ENCODE assay signal across 19 cellular contexts in the genomic region with DNA sequence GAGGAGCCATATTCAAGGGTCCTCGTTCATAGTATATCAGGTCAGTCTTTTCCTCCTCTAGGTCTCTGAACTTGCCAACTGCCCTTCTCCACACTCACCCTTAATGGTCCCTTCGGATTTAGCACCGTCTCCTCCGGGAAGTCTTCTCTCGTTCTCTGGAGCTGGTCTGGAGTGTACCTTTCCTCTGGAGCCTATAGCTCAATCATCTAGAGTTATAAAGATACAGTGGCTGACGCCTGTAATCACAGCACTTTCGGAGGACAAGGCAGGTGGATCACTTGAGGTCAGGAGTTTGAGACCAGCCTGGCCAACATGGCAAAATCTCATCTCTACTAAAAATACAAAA. TPM values are rescaled to one million over a fixed set of nuclear protein-coding genes. Genes with fewer than 3 reads are reported as not detected.
DNase-seq lines count a peak whose midpoint lies in the region; ATAC-seq, FAIRE-seq and TF ChIP-seq lines count a peak whose summit lies in the region.
"Had no signal": no experiment of that assay in that cellular context is flagged by ENCODE, and none has a peak within 500 bp of the region (broad histone marks: within the 10 kb centered on the region; RNA-seq: fewer than 3 reads in every experiment).

No MANE protein-coding gene starts in this region.

- H3K9me3 Mint-ChIP-seq in HFFc6, result no peaks in the 10 kb centered on the region
- H3K9me3 Mint-ChIP-seq: mesothelial cell of epicardium; stimulated activated naive CD8-positive, alpha-beta T cell treated with anti-CD3 and anti-CD28 coated beads, Interleukin-15, amount 100 ng/mL, for 72 hours had no signal

- H3K4me1 Mint-ChIP-seq in HFFc6 (ENCODE audit: low read depth), result peaks cover 24% of the 10 kb centered on the region

- H2AFZ ChIP-seq in endothelial cell of umbilical vein (ENCODE audit: low read depth, low read length), result peak overlapping the region; percentile 24
- H2AFZ ChIP-seq: PC-9 had no signal

- H3K4me2 ChIP-seq in endothelial cell of umbilical vein (ENCODE audit: insufficient read depth, low read length), result no peak overlapping the region
- H3K4me2 ChIP-seq: PC-9 had no signal

- POLR2A ChIA-PET in endothelial cell of umbilical vein (lab: Charles Lee), result no interaction called here

- H3K4me1 ChIP-seq in RWPE2 (ENCODE audit: insufficient read depth, poor library complexity, severe bottlenecking) (peaks cover 11% of the 10 kb centered on the region), endothelial cell of umbilical vein (ENCODE audit: control insufficient read depth, extremely low read depth, insufficient read depth, low read length) (peaks cover 9% of the 10 kb centered on the region), subcutaneous abdominal adipose tissue (ENCODE audit: control insufficient read depth in 5 of 5, insufficient read depth in 5 of 5, low read length in 5 of 5) (peaks cover 10 to 66% (median 48%) of the 10 kb centered on the region in 5 donors)
- H3K4me1 ChIP-seq: ascending aorta, colonic mucosa, uterus had no signal

- intact Hi-C loops in endothelial cell of umbilical vein (cut with micrococcal nuclease), result loop anchor here (1.0 kb wide), 1 partner anchor 91 kb away; no protein-coding TSS in a partner anchor

- no peaks in the 10 kb centered on the region for H3K36me3 Mint-ChIP-seq in HFFc6 (ENCODE audit: low read depth)
- H3K36me3 Mint-ChIP-seq: mesothelial cell of epicardium had no signal

- H3K27ac ChIP-seq in RWPE2 (ENCODE audit: poor library complexity, severe bottlenecking) (no peak overlapping the region), endothelial cell of umbilical vein (ENCODE audit: insufficient read depth, low read depth, low read length) (no peak overlapping the region), subcutaneous abdominal adipose tissue (ENCODE audit: low read depth, low read length) (peak overlapping the region; percentile 33)
- H3K27ac ChIP-seq: ascending aorta, colonic mucosa, neutrophil, PC-9, SK-N-MC, uterus had no signal

- CTCF ChIA-PET in endothelial cell of umbilical vein (lab: Charles Lee), result interaction anchor here (0.6 to 6.4 kb wide), 21 partner anchors 8 to 536 kb away, joined by 3 to 106 read pairs (median 5); partner anchors contain the start of gene HIF1AN

- no peaks in the 10 kb centered on the region for H3K9me3 ChIP-seq in RWPE2 (ENCODE audit: severe bottlenecking)
- H3K9me3 ChIP-seq in endothelial cell of umbilical vein (replicated peaks; ENCODE audit: control insufficient read depth, insufficient read depth, low read length), result no peaks in the 10 kb centered on the region
- no peaks in the 10 kb centered on the region for H3K9me3 ChIP-seq in subcutaneous abdominal adipose tissue (ENCODE audit: control insufficient read depth in 5 of 5, low read length in 5 of 5)
- H3K9me3 ChIP-seq: ascending aorta, colonic mucosa, neutrophil, uterus had no signal

- no TSS peak for BruUV-seq in endothelial cell of umbilical vein (replicated peaks; lab: Mats Ljungman, UMichigan)

- no peak for FAIRE-seq in endothelial cell of umbilical vein (lab: Jason Lieb, UNC)
- FAIRE-seq: D721Med, GM19239 had no signal

- H3K27ac Mint-ChIP-seq in HFFc6, result no peak overlapping the region
- H3K27ac Mint-ChIP-seq: B cell, mesothelial cell of epicardium had no signal

- ATAC-seq in RWPE2 (ENCODE audit: low read depth), result no peak

- dilution Hi-C loops in endothelial cell of umbilical vein (cut with MboI; ENCODE audit: extremely low pct_ligation_motif_present, low sequenced_read_pairs), result no loop called here

- H3K9ac ChIP-seq in endothelial cell of umbilical vein (replicated peaks; ENCODE audit: extremely low read depth, insufficient read depth, low read length), result no peak overlapping the region
- no peak overlapping the region for H3K9ac ChIP-seq in subcutaneous abdominal adipose tissue (ENCODE audit: low read length in 5 of 5)

- no peak for TF ChIP-seq POLR2A in endothelial cell of umbilical vein (IDR thresholded peaks at IDR 0.05; ENCODE audit: low read depth, low read length)

- TF ChIP-seq CTCF in HFFc6 (IDR thresholded peaks at IDR 0.05) (peak; percentile 47), RWPE2 (IDR thresholded peaks at IDR 0.05; ENCODE audit: poor library complexity, severe bottlenecking) (peak; percentile 63), endothelial cell of umbilical vein (IDR thresholded peaks at IDR 0.05; ENCODE audit: extremely low read depth in 1 of 2, insufficient read depth in 1 of 2, low read depth in 1 of 2, low read length in 2 of 2) (no peak)

- DNase-seq in HFFc6 (no peak), RWPE2 (ENCODE audit: low spot score) (no peak), endothelial cell of umbilical vein (ENCODE audit: low read depth, low spot score) (no peak), COR-L47 (lab: John Stamatoyannopoulos, UW) (no peak), NCI-H748 treated with DMSO at 0.1 percent for 48 hours (lab: John Stamatoyannopoulos, UW) (no peak)
- DNase-seq in stimulated activated CD4-positive, alpha-beta T cell treated with anti-CD3 and anti-CD28 coated beads, Interleukin-15, amount 100 ng/mL, for 24 hours, result no peak

- H3K27me3 Mint-ChIP-seq in HFFc6 (ENCODE audit: insufficient read depth), result peaks cover 23% of the 10 kb centered on the region
- H3K27me3 Mint-ChIP-seq: B cell; stimulated activated naive CD8-positive, alpha-beta T cell treated with anti-CD3 and anti-CD28 coated beads, Interleukin-15, amount 100 ng/mL, for 72 hours had no signal

- H3K27me3 ChIP-seq in RWPE2 (ENCODE audit: insufficient read depth, poor library complexity, severe bottlenecking) (no peaks in the 10 kb centered on the region), endothelial cell of umbilical vein (ENCODE audit: control insufficient read depth in 2 of 2, insufficient read depth in 2 of 2, low read length in 2 of 2) (no peaks in the 10 kb centered on the region), subcutaneous abdominal adipose tissue (ENCODE audit: control insufficient read depth in 5 of 5, insufficient read depth in 4 of 5, low read length in 5 of 5) (no peaks in the 10 kb centered on the region)
- H3K27me3 ChIP-seq: ascending aorta, colonic mucosa, uterus had no signal

- no peak overlapping the region for H3K4me3 Mint-ChIP-seq in HFFc6
- H3K4me3 Mint-ChIP-seq: B cell; mesothelial cell of epicardium; stimulated activated naive CD8-positive, alpha-beta T cell treated with anti-CD3 and anti-CD28 coated beads, Interleukin-15, amount 100 ng/mL, for 72 hours had no signal

- H3K4me3 ChIP-seq in RWPE2 (ENCODE audit: severe bottlenecking) (no peak overlapping the region), endothelial cell of umbilical vein (replicated peaks in 1 of 3; ENCODE audit: insufficient read depth in 1 of 3, low read depth in 1 of 3, low read length in 3 of 3) (no peak overlapping the region), subcutaneous abdominal adipose tissue (ENCODE audit: low read depth in 1 of 5, low read length in 5 of 5) (no peak overlapping the region)
- H3K4me3 ChIP-seq: ascending aorta, colonic mucosa, PC-9, SK-N-MC, uterus had no signal

- H3K36me3 ChIP-seq in RWPE2 (ENCODE audit: low read depth) (peaks cover 4% of the 10 kb centered on the region), endothelial cell of umbilical vein (ENCODE audit: control insufficient read depth in 2 of 2, extremely low read depth in 1 of 2, insufficient read depth in 2 of 2, low read length in 2 of 2) (no peaks in the 10 kb centered on the region), subcutaneous abdominal adipose tissue (ENCODE audit: control insufficient read depth in 5 of 5, insufficient read depth in 5 of 5, low read length in 5 of 5) (no peaks in the 10 kb centered on the region)
- H3K36me3 ChIP-seq: ascending aorta, colonic mucosa, neutrophil, uterus had no signal

- no peaks in the 10 kb centered on the region for H4K20me1 ChIP-seq in endothelial cell of umbilical vein (replicated peaks; ENCODE audit: control insufficient read depth, extremely low read depth, insufficient read depth, low read length)

- no peaks in the 10 kb centered on the region for H3K9me1 ChIP-seq in endothelial cell of umbilical vein (replicated peaks; ENCODE audit: control insufficient read depth, extremely low read depth, insufficient read depth, low read length)

- peaks cover 7% of the 10 kb centered on the region for H3K79me2 ChIP-seq in endothelial cell of umbilical vein (ENCODE audit: control insufficient read depth, insufficient read depth, low read length)

RNA-seq across cellular contexts. Expression of gene SCD, which starts 4.4 kb away (rescaled TPM):
- 10 to 100 TPM; 11.5 to 16.8 (median 14.9) TPM for total RNA-seq in HFFc6 (2021; fragmentation: NEBNext Ultra II Directional; extraction: Animal tissue kit (Norgen Biotek cat#: 25700))
- 396 and 426 TPM in 2 replicates for total RNA-seq in endothelial cell of umbilical vein
- 258 and 266 TPM in 2 replicates for polyA plus RNA-seq in endothelial cell of umbilical vein
- polyA plus RNA-seq in endothelial cell of umbilical vein (2011; cell fraction: cytosol; rRNA removed), result 194 and 203 TPM in 2 replicates
- 88.9 and 111 TPM in 2 replicates for polyA plus RNA-seq in endothelial cell of umbilical vein (2011; cell fraction: nucleus; rRNA removed)
- 165 and 255 TPM in 2 replicates for polyA plus RNA-seq in endothelial cell of umbilical vein (2012)
- polyA minus RNA-seq in endothelial cell of umbilical vein, result 553 and 557 TPM in 2 replicates
- 299 TPM for polyA minus RNA-seq in endothelial cell of umbilical vein (2011; cell fraction: cytosol; rRNA and poly(A)+ RNA removed)
- polyA minus RNA-seq in endothelial cell of umbilical vein (2011; cell fraction: nucleus; rRNA and poly(A)+ RNA removed), result 81.9 and 115 TPM in 2 replicates

RNA-seq across cellular contexts. Expression of gene PKD2L1, which starts 12.6 kb away (rescaled TPM):
- not detected for total RNA-seq in HFFc6 (2021; fragmentation: NEBNext Ultra II Directional; extraction: Animal tissue kit (Norgen Biotek cat#: 25700))
- not detected in 2 replicates for total RNA-seq in endothelial cell of umbilical vein
- polyA plus RNA-seq in endothelial cell of umbilical vein, result not detected in 2 replicates
- not detected in 2 replicates for polyA plus RNA-seq in endothelial cell of umbilical vein (2011; cell fraction: cytosol; rRNA removed)
- not detected in 2 replicates for polyA plus RNA-seq in endothelial cell of umbilical vein (2011; cell fraction: nucleus; rRNA removed)
- polyA plus RNA-seq in endothelial cell of umbilical vein (2012), result not detected in 2 replicates
- not detected in 2 replicates for polyA minus RNA-seq in endothelial cell of umbilical vein
- not detected for polyA minus RNA-seq in endothelial cell of umbilical vein (2011; cell fraction: cytosol; rRNA and poly(A)+ RNA removed)
- not detected in 2 replicates for polyA minus RNA-seq in endothelial cell of umbilical vein (2011; cell fraction: nucleus; rRNA and poly(A)+ RNA removed)
- total RNA-seq: ascending aorta, B cell, H7, mesothelial cell of epicardium, PC-9, uterus had no signal

RNA-seq across cellular contexts. Expression of gene BLOC1S2, which starts 56.1 kb away (rescaled TPM):
- 10 to 100 TPM; 52.4 to 62.1 (median 55.0) TPM for total RNA-seq in HFFc6 (2021; fragmentation: NEBNext Ultra II Directional; extraction: Animal tissue kit (Norgen Biotek cat#: 25700))
- total RNA-seq in endothelial cell of umbilical vein, result 45.9 and 54.0 TPM in 2 replicates
- 12.0 and 18.7 TPM in 2 replicates for polyA plus RNA-seq in endothelial cell of umbilical vein
- polyA plus RNA-seq in endothelial cell of umbilical vein (2011; cell fraction: cytosol; rRNA removed), result 27.4 and 29.6 TPM in 2 replicates
- polyA plus RNA-seq in endothelial cell of umbilical vein (2011; cell fraction: nucleus; rRNA removed), result 12.3 and 16.1 TPM in 2 replicates
- polyA plus RNA-seq in endothelial cell of umbilical vein (2012), result 71.8 and 98.3 TPM in 2 replicates
- 8.8 and 9.4 TPM in 2 replicates for polyA minus RNA-seq in endothelial cell of umbilical vein
- 11.4 TPM for polyA minus RNA-seq in endothelial cell of umbilical vein (2011; cell fraction: cytosol; rRNA and poly(A)+ RNA removed)
- 3.6 and 7.4 TPM in 2 replicates for polyA minus RNA-seq in endothelial cell of umbilical vein (2011; cell fraction: nucleus; rRNA and poly(A)+ RNA removed)

Comparison
In these comparisons a context has a peak if more than half of its experiments do, and no peak if none do; other contexts are left out.
1. CTCF ChIP-seq: peak in HFFc6 (single experiment) and RWPE2 (single experiment); none in endothelial cell of umbilical vein (0 of 2).
2. RNA of gene SCD, which starts 4.4 kb away (total RNA-seq): 396 to 426 TPM in endothelial cell of umbilical vein; 11.5 to 16.8 TPM in HFFc6; every median in the first group is over 10 times any median in the second.